In genomic region chr1:71738256-71738655, GRCh38 we compare ENCODE assay signal across 27 cellular contexts.
"Had no signal": no experiment of that assay in that cellular context is flagged by ENCODE, and none has a peak within 500 bp of the region (broad histone marks: within the 10 kb centered on the region; RNA-seq: fewer than 3 reads in every experiment).

No MANE protein-coding gene starts in this region.

- H3K27me3 ChIP-seq: ascending aorta, cardiac muscle cell, dorsolateral prefrontal cortex, heart right ventricle, left lung, neutrophil, ovary, right lobe of liver, tibial nerve had no signal

- H3K4me1 ChIP-seq: ascending aorta, heart right ventricle, left lung, lower lobe of right lung, right lobe of liver, tibial nerve had no signal

- DNase-seq: activated CD4-positive, alpha-beta memory T cell treated with anti-CD3 and anti-CD28 coated beads for 36 hours; activated CD4-positive, alpha-beta T cell treated with anti-CD3 and anti-CD28 coated beads, Interleukin-2, amount 10 ng/mL, durations not matched to agents 24 days and 14 days; activated CD4-positive, CD25-positive, alpha-beta regulatory T cell treated with anti-CD3 and anti-CD28 coated beads, Interleukin-2, amount 50 U/mL, for 72 hours; activated CD8-positive, alpha-beta memory T cell treated with anti-CD3 and anti-CD28 coated beads, Interleukin-2, amount 50 U/mL, for 4 hours; activated gamma-delta T cell; activated naive CD4-positive, alpha-beta T cell treated with anti-CD3 and anti-CD28 coated beads, Interleukin-2, amount 10 ng/mL, durations not matched to agents 7 days and 5 days; activated naive CD8-positive, alpha-beta T cell treated with anti-CD3 and anti-CD28 coated beads, Interleukin-2, amount 10 ng/mL, durations not matched to agents 7 days and 5 days; activated T-cell treated with anti-CD3 and anti-CD28 coated beads, Interleukin-2, amount 50 U/mL, for 1 hour; effector memory CD4-positive, alpha-beta T cell; heart right ventricle; left lung; lower lobe of right lung; mesendoderm; natural killer cell; ovary; right lobe of liver; stimulated activated CD4-positive, alpha-beta T cell treated with anti-CD3 and anti-CD28 coated beads, Interleukin-2, amount 100 ng/mL, for 48 hours; stimulated activated naive CD4-positive, alpha-beta T cell treated with Interleukin-2 at 50 U/mL for 16 hours; T-helper 9 cell had no signal

- H3K36me3 ChIP-seq: ascending aorta, cardiac muscle cell, heart right ventricle, left lung, lower lobe of right lung, neutrophil, ovary, right lobe of liver, tibial nerve had no signal

- H3K4me1 Mint-ChIP-seq: activated CD4-positive, alpha-beta T cell treated with anti-CD3 and anti-CD28 coated beads, Interleukin-2, amount 10 ng/mL, durations not matched to agents 24 days and 14 days; activated naive CD4-positive, alpha-beta T cell treated with anti-CD3 and anti-CD28 coated beads, Interleukin-2, amount 10 ng/mL, durations not matched to agents 7 days and 5 days; activated naive CD8-positive, alpha-beta T cell treated with anti-CD3 and anti-CD28 coated beads, Interleukin-2, amount 10 ng/mL, durations not matched to agents 7 days and 5 days; natural killer cell had no signal

- H3K9me3 ChIP-seq: ascending aorta, lower lobe of right lung, neutrophil, ovary, right lobe of liver, tibial nerve had no signal

- H3K4me3 Mint-ChIP-seq: activated CD4-positive, alpha-beta memory T cell treated with anti-CD3 and anti-CD28 coated beads for 36 hours; activated CD4-positive, alpha-beta T cell treated with anti-CD3 and anti-CD28 coated beads, Interleukin-2, amount 10 ng/mL, durations not matched to agents 24 days and 14 days; activated naive CD4-positive, alpha-beta T cell treated with anti-CD3 and anti-CD28 coated beads, Interleukin-2, amount 10 ng/mL, durations not matched to agents 7 days and 5 days; activated naive CD8-positive, alpha-beta T cell treated with anti-CD3 and anti-CD28 coated beads, Interleukin-2, amount 10 ng/mL, durations not matched to agents 7 days and 5 days; brain; natural killer cell had no signal

- H3K27ac Mint-ChIP-seq: activated CD4-positive, alpha-beta memory T cell treated with anti-CD3 and anti-CD28 coated beads for 36 hours; activated CD4-positive, alpha-beta T cell treated with anti-CD3 and anti-CD28 coated beads, Interleukin-2, amount 10 ng/mL, durations not matched to agents 24 days and 14 days; activated naive CD4-positive, alpha-beta T cell treated with anti-CD3 and anti-CD28 coated beads, Interleukin-2, amount 10 ng/mL, durations not matched to agents 7 days and 5 days; activated naive CD8-positive, alpha-beta T cell treated with anti-CD3 and anti-CD28 coated beads, Interleukin-2, amount 10 ng/mL, durations not matched to agents 7 days and 5 days; brain; natural killer cell; progenitor cell of endocrine pancreas had no signal

- H3K4me3 ChIP-seq: ascending aorta, cardiac muscle cell, coronary artery, dorsolateral prefrontal cortex, heart right ventricle, left lung, lower lobe of right lung, ovary, right lobe of liver, tibial nerve had no signal

- H3K27me3 Mint-ChIP-seq: activated CD4-positive, alpha-beta memory T cell treated with anti-CD3 and anti-CD28 coated beads for 36 hours; activated CD4-positive, alpha-beta T cell treated with anti-CD3 and anti-CD28 coated beads, Interleukin-2, amount 10 ng/mL, durations not matched to agents 24 days and 14 days; activated naive CD4-positive, alpha-beta T cell treated with anti-CD3 and anti-CD28 coated beads, Interleukin-2, amount 10 ng/mL, durations not matched to agents 7 days and 5 days; activated naive CD8-positive, alpha-beta T cell treated with anti-CD3 and anti-CD28 coated beads, Interleukin-2, amount 10 ng/mL, durations not matched to agents 7 days and 5 days; progenitor cell of endocrine pancreas had no signal

- H3K36me3 Mint-ChIP-seq: activated CD4-positive, alpha-beta memory T cell treated with anti-CD3 and anti-CD28 coated beads for 36 hours; activated naive CD4-positive, alpha-beta T cell treated with anti-CD3 and anti-CD28 coated beads, Interleukin-2, amount 10 ng/mL, durations not matched to agents 7 days and 5 days; activated naive CD8-positive, alpha-beta T cell treated with anti-CD3 and anti-CD28 coated beads, Interleukin-2, amount 10 ng/mL, durations not matched to agents 7 days and 5 days; brain; natural killer cell had no signal

- H3K9me3 Mint-ChIP-seq: activated CD4-positive, alpha-beta T cell treated with anti-CD3 and anti-CD28 coated beads, Interleukin-2, amount 10 ng/mL, durations not matched to agents 24 days and 14 days; activated naive CD8-positive, alpha-beta T cell treated with anti-CD3 and anti-CD28 coated beads, Interleukin-2, amount 10 ng/mL, durations not matched to agents 7 days and 5 days had no signal
